Comparison of ENCODE assay signal across 27 cellular contexts in genomic region chr12:62840806-62841205, GRCh38.
"Had no signal": no experiment of that assay in that cellular context is flagged by ENCODE, and none has a peak within 500 bp of the region (broad histone marks: within the 10 kb centered on the region; RNA-seq: fewer than 3 reads in every experiment).

No MANE protein-coding gene starts in this region.

- H3K4me1 ChIP-seq: breast epithelium had no signal

- H3K36me3 Mint-ChIP-seq: activated naive CD4-positive, alpha-beta T cell treated with anti-CD3 and anti-CD28 coated beads, Interleukin-2, amount 50 U/mL, for 24 hours; activated naive CD8-positive, alpha-beta T cell treated with anti-CD3 and anti-CD28 coated beads, Interleukin-2, amount 10 ng/mL, durations not matched to agents 7 days and 5 days had no signal

- H3K4me1 Mint-ChIP-seq: activated CD4-positive, alpha-beta T cell treated with anti-CD3 and anti-CD28 coated beads, Interleukin-2, amount 10 ng/mL, durations not matched to agents 24 days and 14 days; activated naive CD4-positive, alpha-beta T cell treated with anti-CD3 and anti-CD28 coated beads, Interleukin-2, amount 50 U/mL, for 24 hours; activated naive CD8-positive, alpha-beta T cell treated with anti-CD3 and anti-CD28 coated beads, Interleukin-2, amount 10 ng/mL, durations not matched to agents 7 days and 5 days had no signal

- H3K36me3 ChIP-seq: breast epithelium, MG63, WERI-Rb-1 had no signal

- DNase-seq: activated CD4-positive, alpha-beta T cell treated with anti-CD3 and anti-CD28 coated beads, Interleukin-2, amount 10 ng/mL, durations not matched to agents 24 days and 14 days; activated CD4-positive, alpha-beta T cell treated with anti-CD3 and anti-CD28 coated beads, Interleukin-2, amount 50 U/mL, for 4 hours; activated CD8-positive, alpha-beta T cell treated with anti-CD3 and anti-CD28 coated beads for 36 hours; activated gamma-delta T cell; activated naive CD4-positive, alpha-beta T cell treated with Interleukin-2 at 50 U/mL for 16 hours; activated naive CD8-positive, alpha-beta T cell treated with anti-CD3 and anti-CD28 coated beads, Interleukin-2, amount 10 ng/mL, durations not matched to agents 7 days and 5 days; activated T-cell treated with anti-CD3 and anti-CD28 coated beads, Interleukin-2, amount 50 U/mL, for 24 hours; body of pancreas; MG63; NCI-H1048; NCI-H1436 treated with DMSO at 0.1 percent for 48 hours; NCI-H1694 treated with DMSO at 0.1 percent for 48 hours; NCI-H2029; NCI-H345; NCI-H524 treated with DMSO at 0.1 percent for 48 hours; NCI-H748 treated with DMSO at 0.1 percent for 48 hours; NK-92 treated with Interleukin-12 subunit alpha and Interleukin-12 subunit beta, amount 100 ng/mL, for 24 hours; Right ventricle myocardium superior; SW 1271; T-helper 1 cell; T-helper 2 cell; T-helper 9 cell; WERI-Rb-1 had no signal

- H3K4me3 ChIP-seq: body of pancreas, breast epithelium, MG63 had no signal

- H3K27ac ChIP-seq: body of pancreas, WERI-Rb-1 had no signal

- H3K9me3 ChIP-seq: body of pancreas, breast epithelium, MG63 had no signal

- H3K4me3 Mint-ChIP-seq: activated CD4-positive, alpha-beta T cell treated with anti-CD3 and anti-CD28 coated beads, Interleukin-2, amount 10 ng/mL, durations not matched to agents 24 days and 14 days; activated CD8-positive, alpha-beta T cell treated with anti-CD3 and anti-CD28 coated beads for 36 hours; activated naive CD4-positive, alpha-beta T cell treated with anti-CD3 and anti-CD28 coated beads, Interleukin-2, amount 50 U/mL, for 24 hours; activated naive CD8-positive, alpha-beta T cell treated with anti-CD3 and anti-CD28 coated beads, Interleukin-2, amount 10 ng/mL, durations not matched to agents 7 days and 5 days; activated T-cell treated with anti-CD3 and anti-CD28 coated beads, Interleukin-2, amount 50 U/mL, for 24 hours had no signal

- H3K27me3 Mint-ChIP-seq: activated CD8-positive, alpha-beta T cell treated with anti-CD3 and anti-CD28 coated beads for 36 hours had no signal

- H3K27ac Mint-ChIP-seq: activated CD4-positive, alpha-beta T cell treated with anti-CD3 and anti-CD28 coated beads, Interleukin-2, amount 10 ng/mL, durations not matched to agents 24 days and 14 days; activated CD8-positive, alpha-beta T cell treated with anti-CD3 and anti-CD28 coated beads for 36 hours; activated naive CD4-positive, alpha-beta T cell treated with anti-CD3 and anti-CD28 coated beads, Interleukin-2, amount 50 U/mL, for 24 hours; activated naive CD8-positive, alpha-beta T cell treated with anti-CD3 and anti-CD28 coated beads, Interleukin-2, amount 10 ng/mL, durations not matched to agents 7 days and 5 days; activated T-cell treated with anti-CD3 and anti-CD28 coated beads, Interleukin-2, amount 50 U/mL, for 24 hours; activated T-helper 2 cell treated with anti-CD3 and anti-CD28 coated beads, Interferon-gamma antibody, Interleukin-2, Interleukin-4, amounts not matched to agents 10 μg/mL and 5 μg/mL and 100 μg/mL, durations not matched to agents 14 hours and 24 hours and 36 hours had no signal

- H3K9me3 Mint-ChIP-seq: activated CD4-positive, alpha-beta T cell treated with anti-CD3 and anti-CD28 coated beads, Interleukin-2, amount 10 ng/mL, durations not matched to agents 24 days and 14 days; activated CD8-positive, alpha-beta T cell treated with anti-CD3 and anti-CD28 coated beads for 36 hours; activated naive CD4-positive, alpha-beta T cell treated with anti-CD3 and anti-CD28 coated beads, Interleukin-2, amount 50 U/mL, for 24 hours; activated naive CD8-positive, alpha-beta T cell treated with anti-CD3 and anti-CD28 coated beads, Interleukin-2, amount 10 ng/mL, durations not matched to agents 7 days and 5 days; activated T-cell treated with anti-CD3 and anti-CD28 coated beads, Interleukin-2, amount 50 U/mL, for 24 hours; activated T-helper 2 cell treated with anti-CD3 and anti-CD28 coated beads, Interferon-gamma antibody, Interleukin-2, Interleukin-4, amounts not matched to agents 10 μg/mL and 5 μg/mL and 100 μg/mL, durations not matched to agents 14 hours and 24 hours and 36 hours had no signal

- FAIRE-seq: astrocyte had no signal

- H3K27me3 ChIP-seq: body of pancreas, breast epithelium, MG63 had no signal
